2 cellular contexts compared by ENCODE assay signal in the genomic region with DNA sequence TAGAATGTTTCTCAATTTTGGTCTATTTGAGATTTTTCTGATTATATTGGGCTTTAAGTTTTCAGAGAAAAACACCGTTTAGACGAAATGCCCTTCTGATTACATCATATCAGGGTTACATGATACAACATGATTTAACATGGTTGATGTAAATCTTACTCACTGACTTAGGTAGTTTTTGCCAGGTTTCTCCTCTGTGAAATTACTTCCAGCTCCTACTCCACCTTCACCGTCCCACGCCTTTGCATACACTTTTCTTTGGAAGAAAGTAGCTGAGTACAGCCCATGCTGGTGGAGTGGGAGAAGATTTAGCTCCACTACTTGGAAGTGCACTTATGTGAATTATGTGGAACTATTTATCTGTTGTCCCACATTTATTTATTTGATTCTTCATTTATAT.
TF ChIP-seq lines count a peak whose summit lies in the region.

No MANE protein-coding gene starts in this region.

TF ChIP-seq in GM23338, 12 proteins besides CTCF, POLR2A, EP300 and RAD21 (continues in another document):
- TF ChIP-seq REST (IDR thresholded peaks at IDR 0.05; ENCODE audit: unreplicated experiment) (no peak), NANOG (IDR thresholded peaks at IDR 0.05; ENCODE audit: borderline replicate concordance) (no peak), ZNF114 (CRISPR knock-in tag; IDR thresholded peaks at IDR 0.05) (no peak), ZNF331 (CRISPR knock-in tag; IDR thresholded peaks at IDR 0.05; ENCODE audit: low read depth) (no peak), JUNB (IDR thresholded peaks at IDR 0.05; ENCODE audit: unreplicated experiment) (no peak), STAT1 (IDR thresholded peaks at IDR 0.05; ENCODE audit: unreplicated experiment) (no peak), POLR2AphosphoS5 (IDR thresholded peaks at IDR 0.05; ENCODE audit: low read depth) (no peak), ZNF462 (CRISPR knock-in tag; IDR thresholded peaks at IDR 0.05) (no peak), ETS1 (IDR thresholded peaks at IDR 0.05) (no peak), EZH2phosphoT487 (IDR thresholded peaks at IDR 0.05; ENCODE audit: unreplicated experiment) (no peak)

TF ChIP-seq in H1, 55 proteins besides CTCF, POLR2A, EP300 and RAD21:
- TF ChIP-seq YY1 (IDR thresholded peaks at IDR 0.05; ENCODE audit: low read depth, low read length): no peak
- no peak for TF ChIP-seq HDAC2 (IDR thresholded peaks at IDR 0.05; ENCODE audit: borderline replicate concordance in 1 of 2, low read depth in 2 of 2, low read length in 2 of 2)
- TF ChIP-seq ZNF274 (IDR thresholded peaks at IDR 0.05; ENCODE audit: borderline replicate concordance, extremely low read depth, low read length): no peak
- TF ChIP-seq SP1 (IDR thresholded peaks at IDR 0.05; ENCODE audit: low read depth, low read length): no peak
- TF ChIP-seq CHD1 (IDR thresholded peaks at IDR 0.05; ENCODE audit: low read depth, low read length): no peak
- TF ChIP-seq EGR1 (IDR thresholded peaks at IDR 0.05; ENCODE audit: borderline replicate concordance, low read depth, low read length): no peak
- no peak for TF ChIP-seq FOSL1 (IDR thresholded peaks at IDR 0.05; ENCODE audit: insufficient read depth, low read depth, low read length)
- TF ChIP-seq, protein P1, sequence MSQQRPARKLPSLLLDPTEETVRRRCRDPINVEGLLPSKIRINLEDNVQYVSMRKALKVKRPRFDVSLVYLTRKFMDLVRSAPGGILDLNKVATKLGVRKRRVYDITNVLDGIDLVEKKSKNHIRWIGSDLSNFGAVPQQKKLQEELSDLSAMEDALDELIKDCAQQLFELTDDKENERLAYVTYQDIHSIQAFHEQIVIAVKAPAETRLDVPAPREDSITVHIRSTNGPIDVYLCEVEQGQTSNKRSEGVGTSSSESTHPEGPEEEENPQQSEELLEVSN (IDR thresholded peaks at IDR 0.05): no peak
- TF ChIP-seq SP2 (IDR thresholded peaks at IDR 0.05; ENCODE audit: low read length): no peak
- TF ChIP-seq SUZ12 (IDR thresholded peaks at IDR 0.05; ENCODE audit: low read length): no peak
- no peak for TF ChIP-seq SIX5 (IDR thresholded peaks at IDR 0.05; ENCODE audit: low read depth, low read length)
